ENCODE assay signal across 15 cellular contexts in the genomic region with DNA sequence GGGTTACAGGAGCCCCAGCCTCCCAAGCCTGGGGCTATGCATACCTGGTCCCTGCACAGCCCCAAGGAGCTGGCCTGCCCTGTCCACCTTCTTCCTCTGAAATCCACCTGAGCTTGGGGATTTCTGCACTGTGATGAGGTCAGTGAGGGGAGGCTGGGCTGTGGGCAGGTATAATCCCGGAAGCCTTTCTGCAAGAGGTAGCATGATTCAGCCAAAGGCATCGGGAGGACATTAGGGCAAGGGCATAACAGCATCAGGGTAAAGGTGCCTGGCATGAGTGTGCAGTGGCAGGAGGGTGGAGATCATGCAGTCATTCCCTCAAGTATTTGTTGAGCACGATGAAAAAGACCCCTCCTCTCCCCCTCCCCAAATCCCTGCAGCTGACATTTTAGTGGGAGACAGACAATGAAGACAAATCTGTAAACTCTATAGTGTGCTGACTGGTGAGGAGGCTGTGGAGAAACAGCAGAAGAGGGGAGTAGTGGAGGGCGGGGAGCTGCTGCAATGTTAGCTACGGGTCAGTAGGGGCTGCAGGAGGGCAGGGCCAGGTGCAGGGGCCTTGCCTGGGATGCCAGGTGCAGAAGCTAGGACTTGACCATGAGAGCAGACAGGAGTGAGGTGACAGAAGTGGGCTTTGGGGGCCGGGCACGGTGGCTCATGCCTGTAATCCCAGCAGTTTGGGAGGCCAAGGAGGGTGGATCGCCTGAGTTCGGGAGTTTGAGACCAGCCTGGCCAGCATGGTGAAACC. TPM values are rescaled to one million over a fixed set of nuclear protein-coding genes. Genes with fewer than 3 reads are reported as not detected.
A peak's percentile ranks its signal among the peaks of the same experiment; 100 is the strongest.
DNase-seq lines count a peak whose midpoint lies in the region; ATAC-seq, FAIRE-seq and TF ChIP-seq lines count a peak whose summit lies in the region.
"Had no signal": no experiment of that assay in that cellular context is flagged by ENCODE, and none has a peak within 500 bp of the region (broad histone marks: within the 10 kb centered on the region; RNA-seq: fewer than 3 reads in every experiment).

No MANE protein-coding gene starts in this region.

- TF ChIP-seq RAD21 in GM12878 (IDR thresholded peaks at IDR 0.05; ENCODE audit: insufficient read depth, low read depth, low read length) (no peak), HepG2 (CRISPR knock-in tag; IDR thresholded peaks at IDR 0.05) (peak; percentile 61; the same call in 1 of the 2 replicates)

- no peaks in the 10 kb centered on the region for H3K27me3 ChIP-seq in CD4-positive, alpha-beta T cell (ENCODE audit: control insufficient read depth, insufficient read depth, low read length)
- H3K27me3 ChIP-seq in GM23338 (ENCODE audit: insufficient read depth), result no peaks in the 10 kb centered on the region
- H3K27me3 ChIP-seq in GM12878 (replicated peaks in 1 of 2; ENCODE audit: control insufficient read depth in 2 of 2, insufficient read depth in 2 of 2, low read length in 1 of 2), result no peaks in the 10 kb centered on the region
- no peaks in the 10 kb centered on the region for H3K27me3 ChIP-seq in HepG2 (ENCODE audit: control insufficient read depth in 1 of 2, insufficient read depth in 2 of 2, low read length in 2 of 2)

- no peaks in the 10 kb centered on the region for H3K36me3 Mint-ChIP-seq in CD4-positive, alpha-beta T cell (ENCODE audit: low read depth)
- H3K36me3 Mint-ChIP-seq in GM23338 (ENCODE audit: low read depth), result no peaks in the 10 kb centered on the region
- H3K36me3 Mint-ChIP-seq in activated T-helper 1 cell treated with anti-CD3 and anti-CD28 coated beads, Interleukin-12 subunit alpha, Interleukin-12 subunit beta, Interleukin-2, Interleukin-4 antibody, amounts not matched to agents 30 ng/mL and 10 ng/mL and 1 ng/mL, durations not matched to agents 14 hours and 24 hours and 36 hours (ENCODE audit: low read depth), result peaks cover 1% of the 10 kb centered on the region
- H3K36me3 Mint-ChIP-seq: natural killer cell had no signal

- RAD21 ChIA-PET in GM12878 (lab: Charles Lee; ENCODE audit: unreplicated experiment), result interaction anchor here (0.7 to 1.6 kb wide), 4 partner anchors 10 to 75 kb away, joined by 3 to 5 read pairs (median 4); no protein-coding TSS in a partner anchor

- H3K9ac ChIP-seq in GM12878 (ENCODE audit: control insufficient read depth, insufficient read depth, low read length) (no peak overlapping the region), HepG2 (ENCODE audit: insufficient read depth, low read depth, low read length) (no peak overlapping the region)

- TF ChIP-seq EP300 in GM12878 (IDR thresholded peaks at IDR 0.05; ENCODE audit: borderline replicate concordance in 1 of 2, control insufficient read depth in 1 of 2, low read depth in 2 of 2, low read length in 2 of 2), result no peak
- TF ChIP-seq EP300 in HepG2 (IDR thresholded peaks at IDR 0.05; ENCODE audit: low read depth in 2 of 2, low read length in 2 of 2), result no peak
- no peak for TF ChIP-seq EP300 in HepG2 (CRISPR knock-in tag; IDR thresholded peaks at IDR 0.05; ENCODE audit: borderline replicate concordance)

- FAIRE-seq in GM12878 (lab: Jason Lieb, UNC), result no peak
- no peak for FAIRE-seq in HepG2 (lab: Jason Lieb, UNC)

- H2AFZ ChIP-seq in GM23338 (no peak overlapping the region), GM12878 (ENCODE audit: control insufficient read depth, low read depth, low read length) (no peak overlapping the region), HepG2 (ENCODE audit: low read length) (no peak overlapping the region)

- intact Hi-C loops in CD4-positive, alpha-beta T cell (cut with DNase I, micrococcal nuclease), result no loop called here
- intact Hi-C loops in GM12878 (cut with micrococcal nuclease; ENCODE audit: unreplicated experiment) (no loop called here), HepG2 (cut with micrococcal nuclease; ENCODE audit: unreplicated experiment) (no loop called here)
- intact Hi-C loops in activated T-helper 1 cell treated with anti-CD3 and anti-CD28 coated beads, Interleukin-12 subunit alpha, Interleukin-12 subunit beta, Interleukin-2, Interleukin-4 antibody, amounts not matched to agents 30 ng/mL and 10 ng/mL and 1 ng/mL, durations not matched to agents 14 hours and 24 hours and 36 hours (cut with micrococcal nuclease), result no loop called here

- H3K27ac Mint-ChIP-seq in CD4-positive, alpha-beta T cell, result peak overlapping the region; percentile 39
- H3K27ac Mint-ChIP-seq in GM23338, result no peak overlapping the region; the same call in 1 of the 2 replicates
- no peak overlapping the region for H3K27ac Mint-ChIP-seq in activated T-helper 1 cell treated with anti-CD3 and anti-CD28 coated beads, Interleukin-12 subunit alpha, Interleukin-12 subunit beta, Interleukin-2, Interleukin-4 antibody, amounts not matched to agents 30 ng/mL and 10 ng/mL and 1 ng/mL, durations not matched to agents 14 hours and 24 hours and 36 hours
- H3K27ac Mint-ChIP-seq: activated naive CD4-positive, alpha-beta T cell treated with anti-CD3 and anti-CD28 coated beads for 36 hours; B cell; natural killer cell had no signal

- WGBS in GM12878 (ENCODE audit: insufficient coverage, insufficient replicate concordance, low lambda C conversion rate, missing lambda C conversion rate), result 43% methylated on average over 9 of the region's 9 CpGs
- WGBS in HepG2 (ENCODE audit: low lambda C conversion rate), result 40% methylated on average over 9 of the region's 9 CpGs

- no peak for DNase-seq in CD4-positive, alpha-beta T cell
- DNase-seq in GM23338 (ENCODE audit: low spot score) (peak; percentile 77), GM12878 (ENCODE audit: low read depth, low spot score) (no peak), HepG2 (ENCODE audit: low spot score) (no peak), NCI-H2107 treated with DMSO at 0.1 percent for 48 hours (lab: John Stamatoyannopoulos, UW; ENCODE audit: unreplicated experiment) (no peak)
- no peak for DNase-seq in activated T-helper 1 cell treated with anti-CD3 and anti-CD28 coated beads, Interleukin-12 subunit alpha, Interleukin-12 subunit beta, Interleukin-2, Interleukin-4 antibody, amounts not matched to agents 30 ng/mL and 10 ng/mL and 1 ng/mL, durations not matched to agents 14 hours and 24 hours and 36 hours (ENCODE audit: low spot score)
- DNase-seq: activated naive CD4-positive, alpha-beta T cell treated with anti-CD3 and anti-CD28 coated beads for 36 hours; natural killer cell; NCI-H1694; NCI-H345; stimulated activated naive CD4-positive, alpha-beta T cell treated with Interleukin-2 at 50 U/mL for 16 hours; trophoblast cell had no signal

- H3K27ac ChIP-seq in CD4-positive, alpha-beta T cell (ENCODE audit: low read depth, low read length), result no peak overlapping the region
- H3K27ac ChIP-seq in GM23338 (ENCODE audit: low read depth), result no peak overlapping the region
- H3K27ac ChIP-seq in GM12878 (ENCODE audit: control insufficient read depth, insufficient read depth), result no peak overlapping the region
- no peak overlapping the region for H3K27ac ChIP-seq in HepG2 (ENCODE audit: extremely low read length, insufficient read depth, low read length)

- no peak for TF ChIP-seq CTCF in CD4-positive, alpha-beta T cell (IDR thresholded peaks at IDR 0.05)
- TF ChIP-seq CTCF in GM23338 (conservative IDR thresholded peaks at IDR 0.05; ENCODE audit: low read depth in 2 of 2) (peak; percentile 40 to 61), GM12878 (IDR thresholded peaks at IDR 0.05 in 2 of 3, conservative IDR thresholded peaks at IDR 0.05 in 1 of 3; ENCODE audit: control insufficient read depth in 2 of 3, extremely low read depth in 1 of 3, insufficient read depth in 1 of 3, low read depth in 3 of 3, low read length in 3 of 3) (no peak), HepG2 (CRISPR knock-in tag; IDR thresholded peaks at IDR 0.05) (peak; percentile 53)

- no peak overlapping the region; the same call in 1 of the 2 replicates for H3K4me2 ChIP-seq in GM23338
- no peak overlapping the region for H3K4me2 ChIP-seq in GM12878 (ENCODE audit: control insufficient read depth, insufficient read depth)
- H3K4me2 ChIP-seq in HepG2 (ENCODE audit: low read depth, low read length), result no peak overlapping the region

- no peaks in the 10 kb centered on the region for H3K9me3 Mint-ChIP-seq in CD4-positive, alpha-beta T cell
- no peaks in the 10 kb centered on the region for H3K9me3 Mint-ChIP-seq in GM23338
- no peaks in the 10 kb centered on the region for H3K9me3 Mint-ChIP-seq in activated T-helper 1 cell treated with anti-CD3 and anti-CD28 coated beads, Interleukin-12 subunit alpha, Interleukin-12 subunit beta, Interleukin-2, Interleukin-4 antibody, amounts not matched to agents 30 ng/mL and 10 ng/mL and 1 ng/mL, durations not matched to agents 14 hours and 24 hours and 36 hours
- H3K9me3 Mint-ChIP-seq: activated naive CD4-positive, alpha-beta T cell treated with anti-CD3 and anti-CD28 coated beads for 36 hours; natural killer cell had no signal

- ATAC-seq in CD4-positive, alpha-beta T cell (ENCODE audit: poor library complexity), result no peak
- ATAC-seq in GM23338 (peak; percentile 93), GM12878 (peak; percentile 59), HepG2 (peak; percentile 76), GM18511 (IDR thresholded peaks at IDR 0.05; ENCODE audit: unreplicated experiment) (no peak), HG02759 (IDR thresholded peaks at IDR 0.05; ENCODE audit: unreplicated experiment) (no peak)

- H3K36me3 ChIP-seq in GM23338 (ENCODE audit: insufficient read depth), result no peaks in the 10 kb centered on the region
- no peaks in the 10 kb centered on the region for H3K36me3 ChIP-seq in GM12878 (ENCODE audit: control insufficient read depth in 2 of 2, insufficient read depth in 2 of 2, low read length in 1 of 2)
- H3K36me3 ChIP-seq in HepG2 (replicated peaks in 1 of 2; ENCODE audit: control insufficient read depth in 1 of 2, insufficient read depth in 2 of 2, low read length in 2 of 2), result no peaks in the 10 kb centered on the region

- no peaks in the 10 kb centered on the region for H3K9me3 ChIP-seq in CD4-positive, alpha-beta T cell (ENCODE audit: control insufficient read depth, low read length)
- H3K9me3 ChIP-seq in GM12878 (replicated peaks; ENCODE audit: control insufficient read depth, insufficient read depth, low read length) (no peaks in the 10 kb centered on the region), HepG2 (ENCODE audit: low read length) (no peaks in the 10 kb centered on the region)

- BruUV-seq in GM12878 (replicated peaks; lab: Mats Ljungman, UMichigan) (no TSS peak), HepG2 (replicated peaks; lab: Mats Ljungman, UMichigan) (no TSS peak)

- CTCF ChIA-PET in CD4-positive, alpha-beta T cell (lab: Charles Lee), result interaction anchor here (1.7 to 1.9 kb wide), 2 partner anchors 15 to 81 kb away, joined by 5 to 7 read pairs; no protein-coding TSS in a partner anchor
- CTCF ChIA-PET in GM12878 (lab: Yijun Ruan, JAX) (interaction anchor here (1.2 to 1.8 kb wide), 2 partner anchors 14 to 38 kb away, joined by 3 to 5 read pairs; no protein-coding TSS in a partner anchor), HepG2 (lab: Yijun Ruan, JAX; ENCODE audit: low intra/inter-chr PET ratio, low total read pairs) (no interaction called here)

- no peak overlapping the region for H3K4me3 ChIP-seq in GM23338
- H3K4me3 ChIP-seq in GM12878, result no peak overlapping the region
- H3K4me3 ChIP-seq in HepG2 (replicated peaks in 1 of 3; ENCODE audit: insufficient read depth in 1 of 3, low read depth in 2 of 3, low read length in 3 of 3), result no peak overlapping the region

- H4K20me1 ChIP-seq in GM23338 (replicated peaks; ENCODE audit: insufficient read depth), result no peaks in the 10 kb centered on the region
- H4K20me1 ChIP-seq in GM12878 (ENCODE audit: control insufficient read depth, insufficient read depth), result no peaks in the 10 kb centered on the region
- H4K20me1 ChIP-seq in HepG2 (ENCODE audit: insufficient read depth, low read length), result no peaks in the 10 kb centered on the region

- H3K9me2 ChIP-seq in GM23338 (ENCODE audit: insufficient read depth), result no peaks in the 10 kb centered on the region

- peaks cover 7% of the 10 kb centered on the region; the same call in 1 of the 2 replicates for H3K4me1 ChIP-seq in GM23338 (ENCODE audit: insufficient read depth)
- no peaks in the 10 kb centered on the region for H3K4me1 ChIP-seq in GM12878 (ENCODE audit: control insufficient read depth, insufficient read depth, low read length)
- peaks cover 46% of the 10 kb centered on the region for H3K4me1 ChIP-seq in HepG2 (ENCODE audit: insufficient read depth, low read length)

- in situ Hi-C loops in GM12878 (cut with MboI), result no loop called here
- in situ Hi-C loops in HepG2 (cut with HindIII; ENCODE audit: extremely low pct_ligation_motif_present, low pct_unique_long_range_greater_than_20kb), result no loop called here

- H3K4me3 Mint-ChIP-seq in CD4-positive, alpha-beta T cell, result no peak overlapping the region
- H3K4me3 Mint-ChIP-seq in GM23338, result no peak overlapping the region
- H3K4me3 Mint-ChIP-seq in activated T-helper 1 cell treated with anti-CD3 and anti-CD28 coated beads, Interleukin-12 subunit alpha, Interleukin-12 subunit beta, Interleukin-2, Interleukin-4 antibody, amounts not matched to agents 30 ng/mL and 10 ng/mL and 1 ng/mL, durations not matched to agents 14 hours and 24 hours and 36 hours, result no peak overlapping the region
- H3K4me3 Mint-ChIP-seq: activated naive CD4-positive, alpha-beta T cell treated with anti-CD3 and anti-CD28 coated beads for 36 hours; B cell; natural killer cell had no signal

- SMC1A ChIA-PET in GM12878 (lab: Charles Lee; ENCODE audit: uncharacterized antibody, unreplicated experiment), result interaction anchor here (0.8 to 1.0 kb wide), 2 partner anchors 14 to 33 kb away, joined by 3 read pairs; no protein-coding TSS in a partner anchor

- H3K79me2 ChIP-seq in GM23338 (replicated peaks; ENCODE audit: insufficient read depth) (no peaks in the 10 kb centered on the region), GM12878 (ENCODE audit: control insufficient read depth, insufficient read depth, low read length) (no peaks in the 10 kb centered on the region), HepG2 (ENCODE audit: insufficient read depth, low read length) (no peaks in the 10 kb centered on the region)

- POLR2A ChIA-PET in CD4-positive, alpha-beta T cell (lab: Charles Lee), result interaction anchor here (0.7 to 20.9 kb wide), 2 partner anchors 10 to 12 kb away, joined by 4 to 506 read pairs; a partner anchor contains a TSS
- POLR2A ChIA-PET in GM12878 (lab: Charles Lee), result interaction anchor here (0.7 to 0.9 kb wide), 2 partner anchors 12 to 38 kb away, joined by 3 to 6 read pairs; no protein-coding TSS in a partner anchor
- POLR2A ChIA-PET in HepG2 (lab: Yijun Ruan, JAX), result interaction anchor here (0.5 to 9.9 kb wide), 10 partner anchors 10 to 281 kb away, joined by 3 to 83 read pairs (median 6); a partner anchor contains a TSS

- H3K27me3 Mint-ChIP-seq in CD4-positive, alpha-beta T cell, result no peaks in the 10 kb centered on the region
- peaks cover 18% of the 10 kb centered on the region for H3K27me3 Mint-ChIP-seq in GM23338 (ENCODE audit: insufficient read depth, low read depth, poor library complexity)
- H3K27me3 Mint-ChIP-seq in activated T-helper 1 cell treated with anti-CD3 and anti-CD28 coated beads, Interleukin-12 subunit alpha, Interleukin-12 subunit beta, Interleukin-2, Interleukin-4 antibody, amounts not matched to agents 30 ng/mL and 10 ng/mL and 1 ng/mL, durations not matched to agents 14 hours and 24 hours and 36 hours (ENCODE audit: insufficient read depth), result peaks cover 5% of the 10 kb centered on the region
- H3K27me3 Mint-ChIP-seq: B cell had no signal

- TF ChIP-seq POLR2A in GM12878 (IDR thresholded peaks at IDR 0.05; ENCODE audit: low read depth, low read length) (no peak), HepG2 (IDR thresholded peaks at IDR 0.05; ENCODE audit: insufficient read depth in 1 of 2, low read depth in 2 of 2, low read length in 2 of 2) (no peak)

- peaks cover 47% of the 10 kb centered on the region for H3K4me1 Mint-ChIP-seq in CD4-positive, alpha-beta T cell (ENCODE audit: low read depth)
- H3K4me1 Mint-ChIP-seq in GM23338, result peaks cover 25% of the 10 kb centered on the region
- H3K4me1 Mint-ChIP-seq in activated T-helper 1 cell treated with anti-CD3 and anti-CD28 coated beads, Interleukin-12 subunit alpha, Interleukin-12 subunit beta, Interleukin-2, Interleukin-4 antibody, amounts not matched to agents 30 ng/mL and 10 ng/mL and 1 ng/mL, durations not matched to agents 14 hours and 24 hours and 36 hours (ENCODE audit: low read depth), result peaks cover 29% of the 10 kb centered on the region

- H3F3A ChIP-seq in GM23338 (replicated peaks; ENCODE audit: low read depth), result no peaks in the 10 kb centered on the region

RNA-seq across cellular contexts. Expression of a gene that starts 18.7 kb away (rescaled TPM):
- total RNA-seq in CD4-positive, alpha-beta T cell, result 1,000 to 10,000 TPM; 1,602 to 1,631 TPM
- 37.9 and 43.0 TPM in 2 replicates for total RNA-seq in GM23338 (2014; rRNA removed; shearing (Covaris generic))
- polyA plus RNA-seq in GM23338 (2016; fragmentation: Nextera tagmentation; extraction: Ambion mirVana), result 38.4 and 39.6 TPM in 2 replicates
- 8.2 and 9.1 TPM in 2 replicates for total RNA-seq in GM12878 (2013; cell fraction: nucleolus; rRNA removed)
- total RNA-seq in GM12878 (2014; rRNA removed), result 3.9 and 4.9 TPM in 2 replicates
- 4.0 and 4.3 TPM in 2 replicates for total RNA-seq in GM12878 (2014; rRNA removed; fragmentation: Illumina TruSeq; extraction: Trizol)
- total RNA-seq in GM12878 (2021), result 58.0 and 64.9 TPM in 2 replicates
- 14.3 TPM for polyA plus RNA-seq in GM12878 (2011; ENCODE audit: low read depth)
- 12.8 and 16.0 TPM in 2 replicates for polyA plus RNA-seq in GM12878 (2011; rRNA removed)
- 7.2 TPM in 2 replicates for polyA plus RNA-seq in GM12878 (2011; cell fraction: cytosol; rRNA removed)
- 16.1 and 27.5 TPM in 2 replicates for polyA plus RNA-seq in GM12878 (2011; cell fraction: nucleus; rRNA removed)
- polyA plus RNA-seq in GM12878 (2012), result 30.3 and 31.6 TPM in 2 replicates
- polyA plus RNA-seq in GM12878 (2014; fragmentation: Illumina TruSeq; extraction: Trizol), result 17.4 and 22.0 TPM in 2 replicates
- 10 to 100 TPM; 25.5 to 43.3 TPM for polyA plus RNA-seq in GM12878 (2014; fragmentation: Nextera tagmentation; extraction: Ambion mirVana)
- 21.7 and 28.8 TPM in 2 replicates for polyA plus RNA-seq in GM12878 (2014; rRNA removed)
- polyA plus RNA-seq in GM12878 (2016; fragmentation: Nextera tagmentation; extraction: Ambion mirVana), result 10 to 100 TPM in 1 of 2 experiments, 1 to 10 TPM in 1; 8.8 to 54.6 TPM
- polyA minus RNA-seq in GM12878 (2011; rRNA and poly(A)+ RNA removed), result 4.1 and 5.2 TPM in 2 replicates
- 21.9 and 27.0 TPM in 2 replicates for polyA minus RNA-seq in GM12878 (2011; cell fraction: cytosol; rRNA and poly(A)+ RNA removed)
- polyA minus RNA-seq in GM12878 (2011; cell fraction: nucleus; rRNA and poly(A)+ RNA removed), result 9.4 and 21.8 TPM in 2 replicates
- total RNA-seq in HepG2 (2016; rRNA removed; fragmentation: Illumina TruSeq; extraction: Trizol), result 21.8 and 32.5 TPM in 2 replicates
- 10.9 and 11.1 TPM in 2 replicates for total RNA-seq in HepG2 (2016; cell fraction: cytosol; rRNA removed; fragmentation: Illumina TruSeq; extraction: Trizol; ENCODE audit: low read depth)
- total RNA-seq in HepG2 (2016; cell fraction: insoluble cytoplasmic fraction; rRNA removed; fragmentation: Illumina TruSeq; extraction: Trizol), result 20.7 and 30.7 TPM in 2 replicates
- 45.2 and 45.6 TPM in 2 replicates for total RNA-seq in HepG2 (2016; cell fraction: membrane; rRNA removed; fragmentation: Illumina TruSeq; extraction: Trizol)
- total RNA-seq in HepG2 (2016; cell fraction: nucleus; rRNA removed; fragmentation: Illumina TruSeq; extraction: Trizol), result 28.9 and 31.5 TPM in 2 replicates
- 11.2 and 12.5 TPM in 2 replicates for polyA plus RNA-seq in HepG2 (2011; rRNA removed)
- 6.8 and 9.1 TPM in 2 replicates for polyA plus RNA-seq in HepG2 (2011; cell fraction: cytosol; rRNA removed)
- 13.5 and 16.7 TPM in 2 replicates for polyA plus RNA-seq in HepG2 (2011; cell fraction: nucleus; rRNA removed)
- polyA plus RNA-seq in HepG2 (2012), result 52.4 and 60.8 TPM in 2 replicates
- 10.6 and 12.4 TPM in 2 replicates for polyA plus RNA-seq in HepG2 (2016; cell fraction: cytosol; fragmentation: Illumina TruSeq; extraction: Trizol; ENCODE audit: low read depth)
- polyA plus RNA-seq in HepG2 (2016; cell fraction: insoluble cytoplasmic fraction; fragmentation: Illumina TruSeq; extraction: Trizol; ENCODE audit: low read depth), result 78.1 and 90.4 TPM in 2 replicates
- 44.3 and 47.5 TPM in 2 replicates for polyA plus RNA-seq in HepG2 (2016; cell fraction: membrane; fragmentation: Illumina TruSeq; extraction: Trizol; ENCODE audit: low read depth)
- 95.3 and 99.0 TPM in 2 replicates for polyA plus RNA-seq in HepG2 (2016; cell fraction: nucleus; fragmentation: Illumina TruSeq; extraction: Trizol; ENCODE audit: insufficient read depth, low read depth)
- polyA minus RNA-seq in HepG2 (2011; rRNA and poly(A)+ RNA removed; ENCODE audit: low replicate concordance), result 3.9 and 12.4 TPM in 2 replicates
- 25.5 and 27.1 TPM in 2 replicates for polyA minus RNA-seq in HepG2 (2011; cell fraction: cytosol; rRNA and poly(A)+ RNA removed)
- polyA minus RNA-seq in HepG2 (2011; cell fraction: nucleus; rRNA and poly(A)+ RNA removed), result 10.1 and 12.1 TPM in 2 replicates
- 92.3 TPM in 2 replicates for total RNA-seq in activated T-helper 1 cell treated with anti-CD3 and anti-CD28 coated beads, Interleukin-12 subunit alpha, Interleukin-12 subunit beta, Interleukin-2, Interleukin-4 antibody, amounts not matched to agents 30 ng/mL and 10 ng/mL and 1 ng/mL, durations not matched to agents 14 hours and 24 hours and 36 hours

Comparison
In these comparisons a context has a peak if more than half of its experiments do, and no peak if none do; other contexts are left out.
1. ATAC-seq: peak in GM23338 (single experiment), GM12878 (single experiment) and HepG2 (single experiment); none in CD4-positive, alpha-beta T cell (single experiment), GM18511 (single experiment) and HG02759 (single experiment).
2. CTCF ChIP-seq: peak in GM23338 (2 of 2) and HepG2 (single experiment); none in CD4-positive, alpha-beta T cell (single experiment) and GM12878 (0 of 3).
3. RNA of a gene that starts 18.7 kb away (total RNA-seq): 1,602 to 1,631 TPM in CD4-positive, alpha-beta T cell; 92.3 TPM in activated T-helper 1 cell treated with anti-CD3 and anti-CD28 coated beads, Interleukin-12 subunit alpha, Interleukin-12 subunit beta, Interleukin-2, Interleukin-4 antibody, amounts not matched to agents 30 ng/mL and 10 ng/mL and 1 ng/mL, durations not matched to agents 14 hours and 24 hours and 36 hours, 37.9 to 43.0 TPM in GM23338, 10.9 to 45.6 TPM in HepG2 and 3.9 to 64.9 TPM in GM12878; every median in the first group is over 10 times any median in the second.